10 cellular contexts compared by ENCODE assay signal in the genomic region with DNA sequence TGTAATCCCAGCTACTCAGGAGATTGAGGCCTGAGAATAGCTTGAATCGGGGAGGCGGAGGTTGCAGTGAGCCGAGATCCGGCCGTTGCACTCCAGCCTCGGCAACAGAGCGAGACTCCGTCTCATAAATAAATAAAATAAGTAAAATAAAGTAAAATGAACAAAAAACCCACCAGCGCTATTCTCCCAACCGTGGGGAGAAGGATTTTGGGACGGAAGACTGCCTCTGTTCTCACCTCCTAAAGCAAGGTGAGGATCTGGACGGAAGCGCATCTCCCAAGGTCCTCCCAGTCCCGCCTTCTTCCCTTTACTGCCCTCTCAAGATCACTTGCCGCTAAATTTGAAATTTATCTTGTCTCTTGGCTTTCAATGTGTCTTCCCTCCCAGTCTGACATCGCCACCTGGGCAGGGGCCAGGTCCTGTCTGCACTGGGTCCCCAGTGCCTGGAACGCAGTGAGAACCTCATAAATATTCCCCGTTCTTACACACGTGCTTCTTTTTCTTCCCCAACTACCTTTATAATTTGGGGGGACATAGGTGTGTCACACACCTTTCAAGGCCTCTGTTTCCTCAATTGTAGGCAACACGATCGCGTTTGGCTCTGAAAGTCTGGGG. TPM values are rescaled to one million over a fixed set of nuclear protein-coding genes. Genes with fewer than 3 reads are reported as not detected.
A peak's percentile ranks its signal among the peaks of the same experiment; 100 is the strongest.
DNase-seq lines count a peak whose midpoint lies in the region; ATAC-seq, FAIRE-seq and TF ChIP-seq lines count a peak whose summit lies in the region.
"Had no signal": no experiment of that assay in that cellular context is flagged by ENCODE, and none has a peak within 500 bp of the region (broad histone marks: within the 10 kb centered on the region; RNA-seq: fewer than 3 reads in every experiment).

No MANE protein-coding gene starts in this region.

- no peak for DNase-seq in activated CD8-positive, alpha-beta memory T cell treated with anti-CD3 and anti-CD28 coated beads, Interleukin-2, amount 10 ng/mL, durations not matched to agents 7 days and 5 days
- DNase-seq in activated CD8-positive, alpha-beta memory T cell treated with anti-CD3 and anti-CD28 coated beads, Interleukin-2, amount 50 U/mL, for 4 hours: no peak
- DNase-seq in activated naive CD8-positive, alpha-beta T cell treated with anti-CD3 and anti-CD28 coated beads for 36 hours: no peak
- DNase-seq in memory B cell (ENCODE audit: low spot score in 2 of 2): no peak
- DNase-seq in thoracic aorta (ENCODE audit: low spot score): no peak
- no peak for DNase-seq in NCI-H524 treated with DMSO at 0.1 percent for 48 hours (lab: John Stamatoyannopoulos, UW)
- no peak for DNase-seq in DMS53 (lab: John Stamatoyannopoulos, UW)
- no peak for DNase-seq in D721Med (ENCODE audit: insufficient read length, low spot score)

- peak overlapping the region; percentile 82 for H3K4me3 ChIP-seq in thoracic aorta
- H3K4me3 ChIP-seq: mucosa of descending colon had no signal

- H3K27me3 ChIP-seq in thoracic aorta (replicated peaks; ENCODE audit: insufficient read depth): no peaks in the 10 kb centered on the region
- H3K27me3 ChIP-seq: cardiac muscle cell had no signal

- peaks cover 18% of the 10 kb centered on the region for H3K36me3 ChIP-seq in thoracic aorta

- peak overlapping the region; percentile 93 for H3K27ac Mint-ChIP-seq in activated CD8-positive, alpha-beta memory T cell treated with anti-CD3 and anti-CD28 coated beads, Interleukin-2, amount 10 ng/mL, durations not matched to agents 7 days and 5 days
- peak overlapping the region; percentile 94 for H3K27ac Mint-ChIP-seq in activated naive CD8-positive, alpha-beta T cell treated with anti-CD3 and anti-CD28 coated beads for 36 hours
- H3K27ac Mint-ChIP-seq in memory B cell: peak overlapping the region; percentile 95

- no peak for TF ChIP-seq CTCF in thoracic aorta (IDR thresholded peaks at IDR 0.05)
- no peak for TF ChIP-seq CTCF in D721Med (IDR thresholded peaks at IDR 0.05; ENCODE audit: insufficient read depth, missing control alignments)

- H3K9me3 ChIP-seq in thoracic aorta: no peaks in the 10 kb centered on the region
- H3K9me3 ChIP-seq: mucosa of descending colon had no signal

- no peaks in the 10 kb centered on the region for H3K9me3 Mint-ChIP-seq in activated CD8-positive, alpha-beta memory T cell treated with anti-CD3 and anti-CD28 coated beads, Interleukin-2, amount 10 ng/mL, durations not matched to agents 7 days and 5 days (ENCODE audit: low read depth)
- no peaks in the 10 kb centered on the region for H3K9me3 Mint-ChIP-seq in activated naive CD8-positive, alpha-beta T cell treated with anti-CD3 and anti-CD28 coated beads for 36 hours
- H3K9me3 Mint-ChIP-seq in memory B cell: no peaks in the 10 kb centered on the region

- CTCF ChIA-PET in activated CD8-positive, alpha-beta memory T cell treated with anti-CD3 and anti-CD28 coated beads, Interleukin-2, amount 10 ng/mL, durations not matched to agents 7 days and 5 days (lab: Charles Lee): interaction anchor here (1.2 to 4.5 kb wide), 2 partner anchors 13 to 383 kb away, joined by 6 to 73 read pairs; a partner anchor contains a TSS

- FAIRE-seq in D721Med (lab: Jason Lieb, UNC): no peak

- H3K27me3 Mint-ChIP-seq in activated CD8-positive, alpha-beta memory T cell treated with anti-CD3 and anti-CD28 coated beads, Interleukin-2, amount 10 ng/mL, durations not matched to agents 7 days and 5 days: no peaks in the 10 kb centered on the region
- H3K27me3 Mint-ChIP-seq in activated naive CD8-positive, alpha-beta T cell treated with anti-CD3 and anti-CD28 coated beads for 36 hours: no peaks in the 10 kb centered on the region
- no peaks in the 10 kb centered on the region for H3K27me3 Mint-ChIP-seq in memory B cell

- H3K4me3 Mint-ChIP-seq in activated CD8-positive, alpha-beta memory T cell treated with anti-CD3 and anti-CD28 coated beads, Interleukin-2, amount 10 ng/mL, durations not matched to agents 7 days and 5 days: peak overlapping the region; percentile 83
- peak overlapping the region; percentile 74 for H3K4me3 Mint-ChIP-seq in activated naive CD8-positive, alpha-beta T cell treated with anti-CD3 and anti-CD28 coated beads for 36 hours
- H3K4me3 Mint-ChIP-seq in memory B cell: peak overlapping the region; percentile 55

- peak overlapping the region; percentile 82 to 93 for H3K27ac ChIP-seq in thoracic aorta

- peaks cover 29 to 30% of the 10 kb centered on the region in 2 donors for H3K4me1 ChIP-seq in thoracic aorta (ENCODE audit: control insufficient read depth in 1 of 2, low read depth in 2 of 2)

- H3K36me3 Mint-ChIP-seq in activated CD8-positive, alpha-beta memory T cell treated with anti-CD3 and anti-CD28 coated beads, Interleukin-2, amount 10 ng/mL, durations not matched to agents 7 days and 5 days: peaks cover 29% of the 10 kb centered on the region
- peaks cover 33% of the 10 kb centered on the region for H3K36me3 Mint-ChIP-seq in activated naive CD8-positive, alpha-beta T cell treated with anti-CD3 and anti-CD28 coated beads for 36 hours
- H3K36me3 Mint-ChIP-seq in memory B cell: peaks cover 14% of the 10 kb centered on the region

- ATAC-seq in activated CD8-positive, alpha-beta memory T cell treated with anti-CD3 and anti-CD28 coated beads, Interleukin-2, amount 10 ng/mL, durations not matched to agents 7 days and 5 days: no peak
- ATAC-seq in memory B cell (ENCODE audit: low read depth) (no peak), thoracic aorta (ENCODE audit: insufficient number of reproducible peaks, low FRiP score, low read depth) (no peak)

- H3K4me1 Mint-ChIP-seq in activated CD8-positive, alpha-beta memory T cell treated with anti-CD3 and anti-CD28 coated beads, Interleukin-2, amount 10 ng/mL, durations not matched to agents 7 days and 5 days: peaks cover 70% of the 10 kb centered on the region
- peaks cover 56% of the 10 kb centered on the region for H3K4me1 Mint-ChIP-seq in activated naive CD8-positive, alpha-beta T cell treated with anti-CD3 and anti-CD28 coated beads for 36 hours
- H3K4me1 Mint-ChIP-seq in memory B cell: peaks cover 34% of the 10 kb centered on the region

RNA-seq across cellular contexts. Expression of a gene that starts 1.2 kb away (rescaled TPM):
- 100 to 1,000 TPM in 1 of 2 experiments, 10 to 100 TPM in 1; 86.0 to 103 TPM for total RNA-seq in activated CD8-positive, alpha-beta memory T cell treated with anti-CD3 and anti-CD28 coated beads, Interleukin-2, amount 10 ng/mL, durations not matched to agents 7 days and 5 days
- 10 to 100 TPM; 45.0 to 45.7 TPM for total RNA-seq in activated naive CD8-positive, alpha-beta T cell treated with anti-CD3 and anti-CD28 coated beads for 36 hours
- 10 to 100 TPM; 50.1 to 50.6 TPM for total RNA-seq in thoracic aorta

RNA-seq across cellular contexts. Expression of a gene that starts 10.0 kb away (rescaled TPM):
- total RNA-seq in activated CD8-positive, alpha-beta memory T cell treated with anti-CD3 and anti-CD28 coated beads, Interleukin-2, amount 10 ng/mL, durations not matched to agents 7 days and 5 days: 100 to 1,000 TPM; 142 to 176 TPM
- total RNA-seq in activated naive CD8-positive, alpha-beta T cell treated with anti-CD3 and anti-CD28 coated beads for 36 hours: 10 to 100 TPM; 86.1 to 88.7 TPM
- 10 to 100 TPM; 35.6 to 37.6 TPM for total RNA-seq in thoracic aorta

RNA-seq across cellular contexts. Expression of a gene that starts 23.4 kb away (rescaled TPM):
- 10 to 100 TPM; 26.2 to 30.8 TPM for total RNA-seq in activated CD8-positive, alpha-beta memory T cell treated with anti-CD3 and anti-CD28 coated beads, Interleukin-2, amount 10 ng/mL, durations not matched to agents 7 days and 5 days
- total RNA-seq in activated naive CD8-positive, alpha-beta T cell treated with anti-CD3 and anti-CD28 coated beads for 36 hours: 10 to 100 TPM; 22.5 to 24.8 TPM
- 10 to 100 TPM; 56.4 to 77.8 TPM for total RNA-seq in thoracic aorta

RNA-seq across cellular contexts. Expression of a gene that starts 44.2 kb away (rescaled TPM):
- under 1 TPM in 1 of 2 experiments, not detected in 1; 0.40 TPM for total RNA-seq in activated CD8-positive, alpha-beta memory T cell treated with anti-CD3 and anti-CD28 coated beads, Interleukin-2, amount 10 ng/mL, durations not matched to agents 7 days and 5 days
- total RNA-seq in activated naive CD8-positive, alpha-beta T cell treated with anti-CD3 and anti-CD28 coated beads for 36 hours: under 1 TPM; 0.25 to 0.40 TPM
- 1 to 10 TPM in 1 of 2 donors, not detected in 1; 2.8 TPM for total RNA-seq in thoracic aorta

RNA-seq across cellular contexts. Expression of a gene that starts 52.5 kb away (rescaled TPM):
- total RNA-seq in activated CD8-positive, alpha-beta memory T cell treated with anti-CD3 and anti-CD28 coated beads, Interleukin-2, amount 10 ng/mL, durations not matched to agents 7 days and 5 days: 100 to 1,000 TPM; 113 to 129 TPM
- total RNA-seq in activated naive CD8-positive, alpha-beta T cell treated with anti-CD3 and anti-CD28 coated beads for 36 hours: 100 to 1,000 TPM; 128 to 129 TPM
- total RNA-seq in thoracic aorta: 100 to 1,000 TPM; 179 to 251 TPM
